1 cellular context compared by ENCODE assay signal in genomic region chr12:107685360-107686248, GRCh38.
TF ChIP-seq lines count a peak whose summit lies in the region.

Gene PWP1 (plus strand): TSS chr12:107685799. CDS start chr12:107685900, 101 bp downstream.

TF ChIP-seq in H1, 55 proteins besides CTCF, POLR2A, EP300 and RAD21 (continued from another document):
- TF ChIP-seq MAX (IDR thresholded peaks at IDR 0.05) (peak; percentile 80; the same call in 1 of the 2 replicates), TAF7 (optimal IDR thresholded peaks at IDR 0.05; ENCODE audit: borderline replicate concordance, low read depth, low read length) (peak; percentile 83), ATF3 (IDR thresholded peaks at IDR 0.05; ENCODE audit: insufficient read depth, low read depth, low read length) (peak; percentile 96)
